Comparison of ENCODE assay signal across 7 cellular contexts in the genomic region with DNA sequence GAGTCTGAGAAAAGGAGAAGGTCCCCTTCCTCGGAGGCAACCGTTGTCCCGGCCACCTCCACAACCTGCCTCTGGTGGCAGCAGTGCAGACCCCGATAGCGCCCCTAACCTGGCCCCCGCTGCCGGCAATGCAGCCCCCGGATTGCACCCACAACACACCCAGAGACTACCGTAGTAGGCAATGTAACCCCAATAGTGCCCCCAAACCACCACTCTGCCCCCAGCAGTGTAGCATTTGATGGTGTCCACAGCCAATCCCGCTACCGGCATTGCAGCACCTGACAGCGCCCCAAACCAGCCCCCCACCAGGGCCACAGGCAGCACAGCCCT.
DNase-seq lines count a peak whose midpoint lies in the region; ATAC-seq and TF ChIP-seq lines count a peak whose summit lies in the region.
"Not testable (repeated sequence)": the region's sequence is repeated elsewhere in the genome, so short reads cannot be mapped to it uniquely, and the experiment has no call there.

No MANE protein-coding gene starts in this region.

- not testable (repeated sequence) for H3K27me3 Mint-ChIP-seq in T-cell; activated CD4-positive, alpha-beta memory T cell treated with anti-CD3 and anti-CD28 coated beads for 36 hours; activated T-helper 17 cell treated with anti-CD3 and anti-CD28 coated beads, Interleukin-2, amount 50 U/mL, for 72 hours; activated naive CD8-positive, alpha-beta T cell; endodermal cell (ENCODE audit: insufficient read depth)

- H2AK5ac ChIP-seq in neuronal stem cell (ENCODE audit: low read depth, low read length) = not testable (repeated sequence)

- H3K4me1 ChIP-seq in endodermal cell (ENCODE audit: control insufficient read depth, insufficient read depth, low read length); neuronal stem cell (ENCODE audit: control insufficient read depth in 2 of 2, insufficient read depth in 1 of 2, low read depth in 1 of 2, low read length in 2 of 2); aorta (ENCODE audit: control insufficient read depth in 1 of 2, insufficient read depth in 2 of 2, low read length in 2 of 2): not testable (repeated sequence)

- H3K9me3 ChIP-seq in endodermal cell (ENCODE audit: control insufficient read depth, low read length); neuronal stem cell (replicated peaks in 1 of 2; ENCODE audit: control insufficient read depth in 2 of 2, insufficient read depth in 1 of 2, low read depth in 1 of 2, low read length in 2 of 2); aorta (ENCODE audit: control insufficient read depth, low read length): not testable (repeated sequence)

- not testable (repeated sequence) for H3K4me3 ChIP-seq in endodermal cell (ENCODE audit: low read length); neuronal stem cell (ENCODE audit: low read length in 2 of 2); aorta (ENCODE audit: low read length in 2 of 2)

- H2BK12ac ChIP-seq in neuronal stem cell (ENCODE audit: low read length) = peak overlapping the region; percentile 41

- not testable (repeated sequence) for H2BK5ac ChIP-seq in neuronal stem cell (ENCODE audit: low read length)

- ATAC-seq in T-cell (replicated peaks in 1 of 4); activated T-helper 17 cell treated with anti-CD3 and anti-CD28 coated beads, Interleukin-2, amount 50 U/mL, for 72 hours (replicated peaks): not testable (repeated sequence)
- ATAC-seq in aorta (ENCODE audit: low FRiP score) = peak; percentile 42

- H3K18ac ChIP-seq in neuronal stem cell (ENCODE audit: low read length) = not testable (repeated sequence)

- not testable (repeated sequence) for H3K9me3 Mint-ChIP-seq in T-cell; activated CD4-positive, alpha-beta memory T cell treated with anti-CD3 and anti-CD28 coated beads for 36 hours; activated T-helper 17 cell treated with anti-CD3 and anti-CD28 coated beads, Interleukin-2, amount 50 U/mL, for 72 hours; activated naive CD8-positive, alpha-beta T cell (ENCODE audit: low read depth); endodermal cell

- H2AFZ ChIP-seq in neuronal stem cell (ENCODE audit: low read length) = not testable (repeated sequence)

- TF ChIP-seq CTCF in endodermal cell (conservative IDR thresholded peaks at IDR 0.05) = not testable (repeated sequence)

- not testable (repeated sequence) for H3K9ac ChIP-seq in endodermal cell (ENCODE audit: extremely low read depth, low read length, poor library complexity, severe bottlenecking); neuronal stem cell (ENCODE audit: low read depth, low read length, poor library complexity)

- 95% methylated on average over 6 of the region's 12 CpGs; no CpG with 5 or more reads in 1 of the 2 experiments for WGBS in endodermal cell (ENCODE audit: insufficient coverage in 1 of 2, insufficient read length in 1 of 2), 2 experiments
- WGBS in neuronal stem cell (ENCODE audit: extremely low coverage in 2 of 2, insufficient read length in 2 of 2, insufficient replicate concordance in 1 of 2), 2 donors = no CpG with 5 or more reads among the region's 12 CpGs
- 95 to 97% methylated on average over 6 to 12 of the region's 12 CpGs for WGBS in aorta, 2 donors

- intact Hi-C loops in activated CD4-positive, alpha-beta memory T cell treated with anti-CD3 and anti-CD28 coated beads for 36 hours (cut with micrococcal nuclease); aorta (cut with DNase I): not testable (repeated sequence)

- H3K23ac ChIP-seq in neuronal stem cell (ENCODE audit: low read depth, low read length, poor library complexity) = not testable (repeated sequence)

- H2BK120ac ChIP-seq in neuronal stem cell (ENCODE audit: low read depth, low read length) = not testable (repeated sequence)

- H3K4me3 Mint-ChIP-seq in T-cell = peak overlapping the region; percentile 34 to 76 (median 34)
- H3K4me3 Mint-ChIP-seq in activated CD4-positive, alpha-beta memory T cell treated with anti-CD3 and anti-CD28 coated beads for 36 hours = peak overlapping the region; percentile 16
- peak overlapping the region; percentile 51 for H3K4me3 Mint-ChIP-seq in activated T-helper 17 cell treated with anti-CD3 and anti-CD28 coated beads, Interleukin-2, amount 50 U/mL, for 72 hours
- H3K4me3 Mint-ChIP-seq in activated naive CD8-positive, alpha-beta T cell; endodermal cell: not testable (repeated sequence)

- not testable (repeated sequence) for H3K4ac ChIP-seq in neuronal stem cell (ENCODE audit: low read length)

- H3K4me2 ChIP-seq in neuronal stem cell (ENCODE audit: insufficient read depth, low read length, poor library complexity, severe bottlenecking) = not testable (repeated sequence)

- POLR2A ChIA-PET in T-cell (lab: Charles Lee); activated CD4-positive, alpha-beta memory T cell treated with anti-CD3 and anti-CD28 coated beads for 36 hours (lab: Charles Lee): not testable (repeated sequence)

- H3K27me3 ChIP-seq in endodermal cell (ENCODE audit: control insufficient read depth, insufficient read depth, low read length, poor library complexity, severe bottlenecking); neuronal stem cell (ENCODE audit: control insufficient read depth in 3 of 3, insufficient read depth in 3 of 3, low read depth in 1 of 3, low read length in 3 of 3); aorta (ENCODE audit: control insufficient read depth in 1 of 2, insufficient read depth in 2 of 2, low read length in 1 of 2): not testable (repeated sequence)

- DNase-seq in T-cell; activated CD4-positive, alpha-beta memory T cell treated with anti-CD3 and anti-CD28 coated beads for 36 hours; neuronal stem cell (ENCODE audit: low spot score): not testable (repeated sequence)
- peak; percentile 39 for DNase-seq in endodermal cell
- DNase-seq in aorta = peak in 1 of 2 donors; percentile 36

- not testable (repeated sequence) for H3K36me3 ChIP-seq in endodermal cell (ENCODE audit: control insufficient read depth, insufficient read depth, low read length); neuronal stem cell (replicated peaks in 1 of 2; ENCODE audit: control insufficient read depth in 2 of 2, insufficient read depth in 2 of 2, low read length in 2 of 2); aorta (ENCODE audit: control insufficient read depth in 1 of 2, insufficient read depth in 2 of 2, low read length in 1 of 2)

- H4K91ac ChIP-seq in neuronal stem cell (ENCODE audit: low read depth, low read length, poor library complexity) = not testable (repeated sequence)

- H3K79me1 ChIP-seq in neuronal stem cell (ENCODE audit: low read depth, low read length) = not testable (repeated sequence)

- peak overlapping the region; percentile 78 to 87 for H3K27ac Mint-ChIP-seq in T-cell
- peak overlapping the region; percentile 76 for H3K27ac Mint-ChIP-seq in activated CD4-positive, alpha-beta memory T cell treated with anti-CD3 and anti-CD28 coated beads for 36 hours
- H3K27ac Mint-ChIP-seq in activated T-helper 17 cell treated with anti-CD3 and anti-CD28 coated beads, Interleukin-2, amount 50 U/mL, for 72 hours; endodermal cell: not testable (repeated sequence)
- H3K27ac Mint-ChIP-seq in activated naive CD8-positive, alpha-beta T cell = peak overlapping the region; percentile 58

- CTCF ChIA-PET in T-cell (lab: Charles Lee); activated CD4-positive, alpha-beta memory T cell treated with anti-CD3 and anti-CD28 coated beads for 36 hours (lab: Charles Lee): not testable (repeated sequence)

- H4K8ac ChIP-seq in neuronal stem cell (ENCODE audit: low read depth, low read length) = not testable (repeated sequence)

- not testable (repeated sequence) for H3K14ac ChIP-seq in neuronal stem cell (ENCODE audit: low read length)

- not testable (repeated sequence) for H3K36me3 Mint-ChIP-seq in T-cell; activated CD4-positive, alpha-beta memory T cell treated with anti-CD3 and anti-CD28 coated beads for 36 hours; activated T-helper 17 cell treated with anti-CD3 and anti-CD28 coated beads, Interleukin-2, amount 50 U/mL, for 72 hours (ENCODE audit: low read depth); activated naive CD8-positive, alpha-beta T cell; endodermal cell (ENCODE audit: low read depth)

- not testable (repeated sequence) for H3K27ac ChIP-seq in endodermal cell (ENCODE audit: low read depth, low read length); neuronal stem cell (replicated peaks; ENCODE audit: low read length); aorta (ENCODE audit: low read depth in 1 of 2, low read length in 2 of 2)

- H3K4me1 Mint-ChIP-seq in T-cell = peaks cover 32 to 44% (median 35%) of the 10 kb centered on the region in 3 donors
- peaks cover 40% of the 10 kb centered on the region for H3K4me1 Mint-ChIP-seq in activated CD4-positive, alpha-beta memory T cell treated with anti-CD3 and anti-CD28 coated beads for 36 hours (ENCODE audit: low read depth)
- peaks cover 24% of the 10 kb centered on the region for H3K4me1 Mint-ChIP-seq in activated T-helper 17 cell treated with anti-CD3 and anti-CD28 coated beads, Interleukin-2, amount 50 U/mL, for 72 hours
- peaks cover 30% of the 10 kb centered on the region for H3K4me1 Mint-ChIP-seq in activated naive CD8-positive, alpha-beta T cell (ENCODE audit: low read depth)
- H3K4me1 Mint-ChIP-seq in endodermal cell = not testable (repeated sequence)

- not testable (repeated sequence) for H2BK15ac ChIP-seq in neuronal stem cell (ENCODE audit: low read length)
